Comparison of ENCODE assay signal across 1 cellular context in genomic region chr2:233838726-233839446, GRCh38.
TF ChIP-seq lines count a peak whose summit lies in the region.

No MANE protein-coding gene starts in this region.

TF ChIP-seq in IMR-90, 13 proteins besides CTCF, POLR2A, EP300 and RAD21 (continued from another document):
- TF ChIP-seq ELK1 (IDR thresholded peaks at IDR 0.05; ENCODE audit: borderline replicate concordance, low read depth, low read length), result no peak
- no peak for TF ChIP-seq NFE2L2 (IDR thresholded peaks at IDR 0.05; ENCODE audit: low read depth, low read length)
- TF ChIP-seq MAFK (IDR thresholded peaks at IDR 0.05; ENCODE audit: low read depth, low read length), result no peak
- TF ChIP-seq USF2 (IDR thresholded peaks at IDR 0.05; ENCODE audit: low read depth, low read length), result no peak
- TF ChIP-seq FOS (IDR thresholded peaks at IDR 0.05; ENCODE audit: low read depth, low read length), result no peak
- no peak for TF ChIP-seq MAZ (IDR thresholded peaks at IDR 0.05; ENCODE audit: borderline replicate concordance, low read depth, low read length)
- no peak for TF ChIP-seq RCOR1 (IDR thresholded peaks at IDR 0.05; ENCODE audit: insufficient replicate concordance, low read length)
- TF ChIP-seq BHLHE40 (IDR thresholded peaks at IDR 0.05; ENCODE audit: low read depth, low read length), result no peak
- no peak for TF ChIP-seq CEBPB (IDR thresholded peaks at IDR 0.05; ENCODE audit: low read depth, low read length)
- no peak for TF ChIP-seq SMC3 (IDR thresholded peaks at IDR 0.05; ENCODE audit: low read depth, low read length)
- TF ChIP-seq MXI1 (IDR thresholded peaks at IDR 0.05; ENCODE audit: borderline replicate concordance, low read depth, low read length), result no peak
- TF ChIP-seq RFX5 (IDR thresholded peaks at IDR 0.05; ENCODE audit: low read depth, low read length), result no peak
